ENCODE assay signal across 25 cellular contexts in genomic region chr5:2524620-2525019, GRCh38.
"Had no signal": no experiment of that assay in that cellular context is flagged by ENCODE, and none has a peak within 500 bp of the region (broad histone marks: within the 10 kb centered on the region; RNA-seq: fewer than 3 reads in every experiment).

No MANE protein-coding gene starts in this region.

- H3K4me1 ChIP-seq: left ventricle myocardium inferior, right atrium auricular region, right lobe of liver, tibial nerve, uterus had no signal

- H3K9me3 ChIP-seq: left ventricle myocardium inferior, neutrophil, ovary, right atrium auricular region, right lobe of liver, uterus had no signal

- H3K4me3 ChIP-seq: left ventricle myocardium inferior, lung, mucosa of descending colon, ovary, right atrium auricular region, right lobe of liver, smooth muscle cell, tibial nerve, uterus had no signal

- DNase-seq: hippocampal formation; immature natural killer cell; kidney; left colon; left ventricle myocardium inferior; mesendoderm; mucosa of descending colon; naive thymus-derived CD8-positive, alpha-beta T cell; occipital lobe; ovary; right lobe of liver; stimulated activated CD4-positive, alpha-beta T cell treated with anti-CD3 and anti-CD28 coated beads, Interleukin-1b, Interleukin-23, amount 100 ng/mL, for 48 hours; stimulated activated CD4-positive, alpha-beta T cell treated with anti-CD3 and anti-CD28 coated beads, Interleukin-2, amount 100 ng/mL, for 48 hours; stimulated activated CD4-positive, alpha-beta T cell treated with anti-CD3 and anti-CD28 coated beads, Interleukin-4, amount 100 ng/mL, for 4 hours; stimulated activated CD8-positive, alpha-beta memory T cell treated with anti-CD3 and anti-CD28 coated beads, Interleukin-4, amount 100 ng/mL, for 48 hours; stimulated activated naive CD4-positive, alpha-beta T cell treated with Interleukin-2 at 50 U/mL for 16 hours; stimulated activated naive CD8-positive, alpha-beta T cell treated with anti-CD3 and anti-CD28 coated beads, Interleukin-15, amount 100 ng/mL, for 72 hours; substantia nigra; uterus had no signal

- ATAC-seq: left colon; mucosa of descending colon; naive thymus-derived CD8-positive, alpha-beta T cell; right lobe of liver; stimulated activated memory B cell treated with anti-CD40 and anti-IgM and Interleukin-4, amounts not matched to agents 10 μg/mL and 1 μg/mL and 100 μg/mL, for 72 hours; stimulated activated naive CD8-positive, alpha-beta T cell treated with anti-CD3 and anti-CD28 coated beads, Interleukin-15, amount 100 ng/mL, for 72 hours had no signal

- H3K27me3 ChIP-seq: neutrophil, ovary, right atrium auricular region, right lobe of liver, tibial nerve, uterus had no signal

- H3K27ac ChIP-seq: left ventricle myocardium inferior, neutrophil, ovary, right atrium auricular region, right lobe of liver, tibial nerve, uterus had no signal

- H3K36me3 ChIP-seq: left ventricle myocardium inferior, neutrophil, ovary, right atrium auricular region, right lobe of liver, tibial nerve, uterus had no signal
